ENCODE assay signal across 11 cellular contexts in the genomic region with DNA sequence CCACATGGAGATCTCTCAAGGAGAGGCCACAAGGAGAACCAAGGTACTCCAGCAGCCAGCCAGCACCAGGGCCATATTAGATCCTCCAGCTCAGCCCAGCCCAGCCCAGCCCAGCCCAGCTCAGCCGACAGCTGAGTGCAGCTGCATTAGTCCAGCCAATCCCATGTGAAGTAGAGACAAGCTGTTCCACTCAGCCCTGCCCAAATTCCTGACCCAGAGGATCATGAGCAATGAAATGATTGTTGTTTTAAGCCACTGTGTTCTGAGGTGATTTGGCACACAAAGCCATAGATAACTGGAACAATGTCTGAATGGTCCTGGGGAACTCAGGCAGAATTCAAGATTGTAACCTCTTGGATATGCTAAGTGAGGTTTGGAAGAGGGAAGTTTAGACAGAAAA. TPM values are rescaled to one million over a fixed set of nuclear protein-coding genes. Genes with fewer than 3 reads are reported as not detected.
DNase-seq lines count a peak whose midpoint lies in the region; TF ChIP-seq lines count a peak whose summit lies in the region.
"Had no signal": no experiment of that assay in that cellular context is flagged by ENCODE, and none has a peak within 500 bp of the region (broad histone marks: within the 10 kb centered on the region; RNA-seq: fewer than 3 reads in every experiment).

No MANE protein-coding gene starts in this region.

- H3K36me3 ChIP-seq in GM23248 (ENCODE audit: low read depth): no peaks in the 10 kb centered on the region
- no peaks in the 10 kb centered on the region for H3K36me3 ChIP-seq in ascending aorta
- H3K36me3 ChIP-seq in right atrium auricular region: no peaks in the 10 kb centered on the region
- H3K36me3 ChIP-seq in vagina: no peaks in the 10 kb centered on the region
- no peaks in the 10 kb centered on the region for H3K36me3 ChIP-seq in WERI-Rb-1

- H3K9me2 ChIP-seq in GM23248 (ENCODE audit: insufficient read depth): no peaks in the 10 kb centered on the region

- in situ Hi-C loops in GM23248 (cut with MboI): no loop called here

- 0 out of 2 replicates have a peak, but pooled peaks cover 4% of the 10 kb centered on the region for H3F3A ChIP-seq in GM23248 (ENCODE audit: insufficient read depth)

- H3K9ac ChIP-seq in GM23248: no peak overlapping the region

- no peak for TF ChIP-seq POLR2A in vagina (IDR thresholded peaks at IDR 0.05)

- H3K4me1 ChIP-seq in GM23248 (ENCODE audit: insufficient read depth) (peaks cover 17% of the 10 kb centered on the region), ascending aorta (peaks cover 0 to 29% of the 10 kb centered on the region in 2 donors), right atrium auricular region (peaks cover 0 to 35% of the 10 kb centered on the region in 2 donors), vagina (peaks cover 20% of the 10 kb centered on the region)

- H2AFZ ChIP-seq in GM23248: no peak overlapping the region

- WGBS in GM23248 (ENCODE audit: low coverage in 1 of 2, low lambda C conversion rate in 2 of 2, missing lambda C conversion rate in 2 of 2), 2 experiments: 0% methylated on average over 1 of the region's 1 CpG

- H3K9me3 ChIP-seq in GM23248 (ENCODE audit: low read depth) (no peaks in the 10 kb centered on the region), ascending aorta (no peaks in the 10 kb centered on the region), right atrium auricular region (no peaks in the 10 kb centered on the region), vagina (no peaks in the 10 kb centered on the region), WERI-Rb-1 (ENCODE audit: severe bottlenecking) (no peaks in the 10 kb centered on the region)

- H3K4me2 ChIP-seq in GM23248 (ENCODE audit: unreplicated experiment): no peak overlapping the region

- DNase-seq in GM23248 (peak; percentile 60), ascending aorta (ENCODE audit: low spot score in 2 of 2) (peak in 1 of 2 donors; percentile 72), right atrium auricular region (ENCODE audit: low spot score) (no peak), retinal pigment epithelial cell (ENCODE audit: low read depth) (peak; percentile 78), vagina (ENCODE audit: extremely low spot score in 2 of 2) (no peak), WERI-Rb-1 (no peak)
- DNase-seq in activated CD4-positive, alpha-beta T cell treated with anti-CD3 and anti-CD28 coated beads, Interleukin-2, amount 50 U/mL, for 48 hours: no peak
- no peak for DNase-seq in stimulated activated CD4-positive, alpha-beta T cell treated with anti-CD3 and anti-CD28 coated beads, Interleukin-15, amount 100 ng/mL, for 24 hours
- DNase-seq: activated naive CD4-positive, alpha-beta T cell treated with Interleukin-2 at 50 U/mL for 16 hours; DND-41; NCI-H1436 had no signal

- H3K27ac ChIP-seq in GM23248: no peak overlapping the region
- peak overlapping the region; percentile 2 to 22 for H3K27ac ChIP-seq in ascending aorta
- H3K27ac ChIP-seq in right atrium auricular region: peak overlapping the region; percentile 9 to 29
- no peak overlapping the region for H3K27ac ChIP-seq in vagina
- H3K27ac ChIP-seq in WERI-Rb-1: no peak overlapping the region

- intact Hi-C loops in ascending aorta (cut with DNase I): no loop called here
- intact Hi-C loops in vagina (cut with DNase I): no loop called here

- H4K20me1 ChIP-seq in GM23248 (ENCODE audit: insufficient read depth): no peaks in the 10 kb centered on the region

- H3K27me3 ChIP-seq in GM23248 (replicated peaks; ENCODE audit: insufficient read depth) (no peaks in the 10 kb centered on the region), ascending aorta (no peaks in the 10 kb centered on the region), right atrium auricular region (no peaks in the 10 kb centered on the region), vagina (no peaks in the 10 kb centered on the region), WERI-Rb-1 (ENCODE audit: insufficient read depth, low read depth, severe bottlenecking) (peaks cover 34% of the 10 kb centered on the region)

- H3K79me2 ChIP-seq in GM23248 (ENCODE audit: insufficient read depth): no peaks in the 10 kb centered on the region

- H3K4me3 ChIP-seq in GM23248 (no peak overlapping the region), ascending aorta (no peak overlapping the region), right atrium auricular region (no peak overlapping the region), retinal pigment epithelial cell (ENCODE audit: low read length) (no peak overlapping the region), vagina (no peak overlapping the region), WERI-Rb-1 (ENCODE audit: low read depth, low read length) (no peak overlapping the region)

- TF ChIP-seq CTCF in ascending aorta (IDR thresholded peaks at IDR 0.05) (no peak), right atrium auricular region (IDR thresholded peaks at IDR 0.05) (no peak), retinal pigment epithelial cell (conservative IDR thresholded peaks at IDR 0.05; ENCODE audit: low read depth, low read length) (no peak), vagina (IDR thresholded peaks at IDR 0.05) (no peak), WERI-Rb-1 (IDR thresholded peaks at IDR 0.05; ENCODE audit: low read depth, low read length) (no peak)

RNA-seq across cellular contexts. Expression of gene BMP2, which starts 59.5 kb away (rescaled TPM):
- total RNA-seq in GM23248 (2014; rRNA removed; shearing (Covaris generic)): 0.38 and 0.76 TPM in 2 replicates
- 0.33 and 0.34 TPM in 2 replicates for polyA plus RNA-seq in GM23248 (2016; fragmentation: Nextera tagmentation; extraction: Ambion mirVana)
- total RNA-seq in ascending aorta (31.1 TPM), right atrium auricular region (1 to 10 TPM; 6.9 to 8.9 TPM), vagina (8.6 TPM)

Comparison
In these comparisons a context has a peak if more than half of its experiments do, and no peak if none do; other contexts are left out.
1. DNase-seq: peak in GM23248 (single experiment) and retinal pigment epithelial cell (single experiment); none in right atrium auricular region (single experiment), activated CD4-positive, alpha-beta T cell treated with anti-CD3 and anti-CD28 coated beads, Interleukin-2, amount 50 U/mL, for 48 hours (0 of 2), stimulated activated CD4-positive, alpha-beta T cell treated with anti-CD3 and anti-CD28 coated beads, Interleukin-15, amount 100 ng/mL, for 24 hours (single experiment), vagina (0 of 2) and WERI-Rb-1 (single experiment).
2. H3K27ac ChIP-seq: peak in ascending aorta (2 of 2) and right atrium auricular region (2 of 2); none in GM23248 (single experiment), vagina (single experiment) and WERI-Rb-1 (single experiment).